11 cellular contexts compared by ENCODE assay signal in the genomic region with DNA sequence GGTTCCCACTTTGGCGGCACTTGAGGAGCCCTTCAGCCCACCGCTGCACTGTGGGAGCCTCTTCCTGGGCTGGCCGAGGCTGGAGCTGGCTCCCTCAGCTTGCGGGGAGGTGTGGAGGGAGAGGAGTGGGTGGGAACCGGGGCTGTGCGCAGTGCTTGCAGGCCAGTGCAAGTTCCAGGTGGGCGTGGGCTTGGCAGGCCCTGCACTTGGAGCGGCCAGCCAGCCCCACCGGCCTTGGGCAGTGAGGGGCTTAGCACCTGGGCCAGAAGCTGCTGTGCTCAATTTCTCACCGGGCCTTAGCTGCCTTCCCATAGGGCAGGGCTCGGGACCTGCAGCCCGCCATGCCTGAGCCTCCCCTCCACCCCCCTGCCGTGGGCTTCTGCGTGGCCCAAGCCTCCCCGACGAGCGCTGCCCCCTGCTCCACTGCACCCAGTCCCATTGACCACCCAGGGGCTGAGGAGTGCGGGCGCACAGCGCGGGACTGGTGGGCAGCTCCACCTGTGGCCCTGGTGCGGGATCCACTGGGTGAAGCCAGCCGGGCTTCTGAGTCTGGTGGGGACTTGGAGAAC.
"Had no signal": no experiment of that assay in that cellular context is flagged by ENCODE, and none has a peak within 500 bp of the region (broad histone marks: within the 10 kb centered on the region; RNA-seq: fewer than 3 reads in every experiment).

No MANE protein-coding gene starts in this region.

- H3K27ac Mint-ChIP-seq: GM23338, H9, HFFc6 had no signal

- H3K4me1 Mint-ChIP-seq: GM23338, H9 had no signal

- H3K36me3 ChIP-seq: HAP-1 had no signal

- H3K4me1 ChIP-seq: HAP-1 had no signal

- H3K4me3 Mint-ChIP-seq: GM23338, H9, HFFc6 had no signal

- H3K27ac ChIP-seq: GM23248 had no signal

- H3K9me3 ChIP-seq: HAP-1 had no signal

- ATAC-seq: GM23338, HCT116 had no signal

- DNase-seq: GM23248, GOT3, H7, H9, HCEC 1CT, HFFc6 had no signal

- FAIRE-seq: H1, H54 had no signal

- H3K4me3 ChIP-seq: GM23248, GM23338, HAP-1 had no signal

- H3K9ac ChIP-seq: GM23248 had no signal
